Comparison of ENCODE assay signal across 32 cellular contexts in the genomic region with DNA sequence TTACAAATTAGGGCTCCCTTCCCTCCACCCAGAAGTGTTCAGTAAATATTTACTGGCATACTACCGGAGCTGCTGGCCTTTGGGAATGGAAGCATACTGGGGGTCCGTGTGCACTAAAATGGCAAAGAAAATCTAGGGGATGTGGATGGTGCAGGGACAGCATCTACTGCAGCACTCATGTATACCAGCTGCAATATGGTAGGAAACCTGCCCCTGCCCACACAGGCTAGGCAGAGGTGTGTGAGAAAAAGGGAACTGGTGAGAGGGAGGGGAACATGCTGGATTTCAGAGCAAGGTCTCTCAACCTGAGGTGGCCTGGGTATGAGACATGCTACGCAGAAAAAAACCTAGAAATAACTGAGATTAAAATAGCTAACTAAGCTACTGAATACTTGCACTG.
"Had no signal": no experiment of that assay in that cellular context is flagged by ENCODE, and none has a peak within 500 bp of the region (broad histone marks: within the 10 kb centered on the region; RNA-seq: fewer than 3 reads in every experiment).

No MANE protein-coding gene starts in this region.

- H3K4me3 Mint-ChIP-seq: activated CD4-positive, alpha-beta memory T cell treated with anti-CD3 and anti-CD28 coated beads for 36 hours; activated CD4-positive, alpha-beta T cell treated with anti-CD3 and anti-CD28 coated beads for 36 hours; activated CD4-positive, alpha-beta T cell treated with anti-CD3 and anti-CD28 coated beads, Interleukin-2, amount 10 ng/mL, durations not matched to agents 24 days and 14 days; activated CD8-positive, alpha-beta memory T cell treated with anti-CD3 and anti-CD28 coated beads, Interleukin-2, amount 10 ng/mL, durations not matched to agents 7 days and 5 days; activated CD8-positive, alpha-beta T cell treated with anti-CD3 and anti-CD28 coated beads, Interleukin-2, amount 10 ng/mL, durations not matched to agents 7 days and 5 days; activated naive CD4-positive, alpha-beta T cell treated with anti-CD3 and anti-CD28 coated beads for 36 hours; activated naive CD4-positive, alpha-beta T cell treated with anti-CD3 and anti-CD28 coated beads, Interleukin-2, amount 50 U/mL, for 24 hours; activated naive CD8-positive, alpha-beta T cell treated with anti-CD3 and anti-CD28 coated beads for 36 hours; activated naive CD8-positive, alpha-beta T cell treated with anti-CD3 and anti-CD28 coated beads, Interleukin-2, amount 50 U/mL, for 24 hours; activated T-helper 1 cell treated with anti-CD3 and anti-CD28 coated beads, Interleukin-12 subunit alpha, Interleukin-12 subunit beta, Interleukin-2, Interleukin-4 antibody, amounts not matched to agents 30 ng/mL and 10 ng/mL and 1 ng/mL, durations not matched to agents 14 hours and 24 hours and 36 hours; effector memory CD8-positive, alpha-beta T cell had no signal

- H3K27ac Mint-ChIP-seq: activated CD4-positive, alpha-beta memory T cell treated with anti-CD3 and anti-CD28 coated beads for 36 hours; activated CD4-positive, alpha-beta T cell treated with anti-CD3 and anti-CD28 coated beads for 36 hours; activated CD4-positive, alpha-beta T cell treated with anti-CD3 and anti-CD28 coated beads, Interleukin-2, amount 10 ng/mL, durations not matched to agents 24 days and 14 days; activated CD8-positive, alpha-beta memory T cell treated with anti-CD3 and anti-CD28 coated beads, Interleukin-2, amount 10 ng/mL, durations not matched to agents 7 days and 5 days; activated CD8-positive, alpha-beta T cell treated with anti-CD3 and anti-CD28 coated beads, Interleukin-2, amount 10 ng/mL, durations not matched to agents 7 days and 5 days; activated naive CD4-positive, alpha-beta T cell treated with anti-CD3 and anti-CD28 coated beads for 36 hours; activated naive CD4-positive, alpha-beta T cell treated with anti-CD3 and anti-CD28 coated beads, Interleukin-2, amount 50 U/mL, for 24 hours; activated naive CD8-positive, alpha-beta T cell treated with anti-CD3 and anti-CD28 coated beads for 36 hours; activated naive CD8-positive, alpha-beta T cell treated with anti-CD3 and anti-CD28 coated beads, Interleukin-2, amount 50 U/mL, for 24 hours; activated T-helper 1 cell treated with anti-CD3 and anti-CD28 coated beads, Interleukin-12 subunit alpha, Interleukin-12 subunit beta, Interleukin-2, Interleukin-4 antibody, amounts not matched to agents 30 ng/mL and 10 ng/mL and 1 ng/mL, durations not matched to agents 14 hours and 24 hours and 36 hours; activated T-helper 2 cell treated with anti-CD3 and anti-CD28 coated beads, Interferon-gamma antibody, Interleukin-2, Interleukin-4, amounts not matched to agents 10 μg/mL and 5 μg/mL and 100 μg/mL, durations not matched to agents 14 hours and 24 hours and 36 hours; effector memory CD8-positive, alpha-beta T cell had no signal

- H3K9me3 Mint-ChIP-seq: activated CD4-positive, alpha-beta memory T cell treated with anti-CD3 and anti-CD28 coated beads for 36 hours; activated CD4-positive, alpha-beta T cell treated with anti-CD3 and anti-CD28 coated beads, Interleukin-2, amount 10 ng/mL, durations not matched to agents 24 days and 14 days; activated naive CD4-positive, alpha-beta T cell treated with anti-CD3 and anti-CD28 coated beads for 36 hours; activated naive CD4-positive, alpha-beta T cell treated with anti-CD3 and anti-CD28 coated beads, Interleukin-2, amount 50 U/mL, for 24 hours; activated naive CD8-positive, alpha-beta T cell treated with anti-CD3 and anti-CD28 coated beads for 36 hours; activated naive CD8-positive, alpha-beta T cell treated with anti-CD3 and anti-CD28 coated beads, Interleukin-2, amount 50 U/mL, for 24 hours; activated T-helper 1 cell treated with anti-CD3 and anti-CD28 coated beads, Interleukin-12 subunit alpha, Interleukin-12 subunit beta, Interleukin-2, Interleukin-4 antibody, amounts not matched to agents 30 ng/mL and 10 ng/mL and 1 ng/mL, durations not matched to agents 14 hours and 24 hours and 36 hours; activated T-helper 2 cell treated with anti-CD3 and anti-CD28 coated beads, Interferon-gamma antibody, Interleukin-2, Interleukin-4, amounts not matched to agents 10 μg/mL and 5 μg/mL and 100 μg/mL, durations not matched to agents 14 hours and 24 hours and 36 hours; effector memory CD8-positive, alpha-beta T cell had no signal

- H3K9me3 ChIP-seq: adrenal gland, body of pancreas, esophagus squamous epithelium, gastroesophageal sphincter had no signal

- H3K36me3 ChIP-seq: adrenal gland, esophagus squamous epithelium, gastroesophageal sphincter had no signal

- ATAC-seq: activated CD4-positive, alpha-beta T cell treated with anti-CD3 and anti-CD28 coated beads for 36 hours; activated CD8-positive, alpha-beta memory T cell treated with anti-CD3 and anti-CD28 coated beads, Interleukin-2, amount 10 ng/mL, durations not matched to agents 7 days and 5 days; activated CD8-positive, alpha-beta T cell treated with anti-CD3 and anti-CD28 coated beads, Interleukin-2, amount 10 ng/mL, durations not matched to agents 7 days and 5 days; activated naive CD8-positive, alpha-beta T cell treated with anti-CD3 and anti-CD28 coated beads, Interleukin-2, amount 50 U/mL, for 24 hours; body of pancreas; effector memory CD8-positive, alpha-beta T cell; gastroesophageal sphincter had no signal

- H3K4me1 Mint-ChIP-seq: activated CD4-positive, alpha-beta T cell treated with anti-CD3 and anti-CD28 coated beads for 36 hours; activated naive CD4-positive, alpha-beta T cell treated with anti-CD3 and anti-CD28 coated beads, Interleukin-2, amount 50 U/mL, for 24 hours; activated naive CD8-positive, alpha-beta T cell treated with anti-CD3 and anti-CD28 coated beads for 36 hours; activated naive CD8-positive, alpha-beta T cell treated with anti-CD3 and anti-CD28 coated beads, Interleukin-2, amount 50 U/mL, for 24 hours had no signal

- H3K4me1 ChIP-seq: adrenal gland, body of pancreas, esophagus squamous epithelium, gastroesophageal sphincter had no signal

- H3K27me3 ChIP-seq: adrenal gland, body of pancreas, esophagus squamous epithelium had no signal

- H3K27ac ChIP-seq: adrenal gland, body of pancreas, esophagus squamous epithelium, gastroesophageal sphincter had no signal

- H3K4me3 ChIP-seq: adrenal gland, body of pancreas, esophagus squamous epithelium, gastroesophageal sphincter had no signal

- H3K36me3 Mint-ChIP-seq: activated CD4-positive, alpha-beta memory T cell treated with anti-CD3 and anti-CD28 coated beads for 36 hours; activated CD8-positive, alpha-beta memory T cell treated with anti-CD3 and anti-CD28 coated beads, Interleukin-2, amount 10 ng/mL, durations not matched to agents 7 days and 5 days; activated naive CD4-positive, alpha-beta T cell treated with anti-CD3 and anti-CD28 coated beads, Interleukin-2, amount 50 U/mL, for 24 hours; activated naive CD8-positive, alpha-beta T cell treated with anti-CD3 and anti-CD28 coated beads for 36 hours had no signal

- DNase-seq: activated CD4-positive, alpha-beta memory T cell treated with anti-CD3 and anti-CD28 coated beads for 36 hours; activated CD4-positive, alpha-beta T cell treated with anti-CD3 and anti-CD28 coated beads for 36 hours; activated CD4-positive, alpha-beta T cell treated with anti-CD3 and anti-CD28 coated beads, Interleukin-2, amount 10 ng/mL, durations not matched to agents 24 days and 14 days; activated CD4-positive, CD25-positive, alpha-beta regulatory T cell; activated CD4-positive, CD25-positive, alpha-beta regulatory T cell treated with anti-CD3 and anti-CD28 coated beads, Interleukin-2, amount 50 U/mL, for 72 hours; activated CD8-positive, alpha-beta memory T cell treated with anti-CD3 and anti-CD28 coated beads, Interleukin-2, amount 10 ng/mL, durations not matched to agents 7 days and 5 days; activated CD8-positive, alpha-beta memory T cell treated with anti-CD3 and anti-CD28 coated beads, Interleukin-2, amount 50 U/mL, for 4 hours; activated CD8-positive, alpha-beta T cell treated with anti-CD3 and anti-CD28 coated beads, Interleukin-2, amount 10 ng/mL, durations not matched to agents 7 days and 5 days; activated effector memory CD4-positive, alpha-beta T cell treated with anti-CD3 and anti-CD28 coated beads, Interleukin-2, amount 50 U/mL, for 16 hours; activated naive CD4-positive, alpha-beta T cell treated with anti-CD3 and anti-CD28 coated beads for 36 hours; activated naive CD8-positive, alpha-beta T cell treated with anti-CD3 and anti-CD28 coated beads for 36 hours; activated naive CD8-positive, alpha-beta T cell treated with anti-CD3 and anti-CD28 coated beads, Interleukin-2, amount 50 U/mL, for 24 hours; activated T-cell treated with anti-CD3 and anti-CD28 coated beads, Interleukin-2, amount 50 U/mL, for 1 hour; activated T-cell treated with anti-CD3 and anti-CD28 coated beads, Interleukin-2, amount 50 U/mL, for 48 hours; adrenal gland; amygdala; aorta; body of pancreas; caudate nucleus; cortex of kidney; dermis blood vessel endothelial cell; effector CD4-positive, alpha-beta T cell; effector memory CD8-positive, alpha-beta T cell; erythroblast; esophagus squamous epithelium; foreskin melanocyte; head of caudate nucleus; T-helper 2 cell had no signal
